Comparison of ENCODE assay signal across 21 cellular contexts in genomic region chr7:28458732-28459131, GRCh38. TPM values are rescaled to one million over a fixed set of nuclear protein-coding genes. Genes with fewer than 3 reads are reported as not detected.
DNase-seq lines count a peak whose midpoint lies in the region; FAIRE-seq and TF ChIP-seq lines count a peak whose summit lies in the region.
"Had no signal": no experiment of that assay in that cellular context is flagged by ENCODE, and none has a peak within 500 bp of the region (broad histone marks: within the 10 kb centered on the region; RNA-seq: fewer than 3 reads in every experiment).

No MANE protein-coding gene starts in this region.

- H2BK12ac ChIP-seq in H9 (ENCODE audit: insufficient read length, low read depth, low read length) (no peak overlapping the region), H1 (ENCODE audit: low read depth, low read length) (0 out of 2 replicates have a peak overlapping the region, but pooled peaks have one; percentile 12)

- H3K4me3 ChIP-seq in LNCaP clone FGC (ENCODE audit: low read depth, low read length) (no peak overlapping the region), H1 (ENCODE audit: extremely low read depth in 1 of 4, insufficient read depth in 2 of 4, low read depth in 3 of 4, low read length in 4 of 4) (no peak overlapping the region)
- H3K4me3 ChIP-seq: colonic mucosa had no signal

- peak; percentile 15 to 33; a peak in 3 of 4 replicates for TF ChIP-seq RAD21 in H1 (IDR thresholded peaks at IDR 0.05 in 1 of 2, conservative IDR thresholded peaks at IDR 0.05 in 1 of 2; ENCODE audit: low read depth in 2 of 2, low read length in 2 of 2)

- peaks cover 14 to 15% of the 10 kb centered on the region in 2 experiments for H3K4me1 Mint-ChIP-seq in H9
- H3K4me1 Mint-ChIP-seq in mesothelial cell of epicardium: peaks cover 12% of the 10 kb centered on the region
- H3K4me1 Mint-ChIP-seq: CD14-positive monocyte; stimulated activated effector memory CD8-positive, alpha-beta T cell treated with anti-CD3 and anti-CD28 coated beads, Interleukin-12 subunit alpha, Interleukin-12 subunit beta, amount 100 ng/mL, for 72 hours had no signal

- H3K79me1 ChIP-seq in H9 (ENCODE audit: insufficient read depth, low read depth, low read length, poor library complexity, severe bottlenecking) (no peaks in the 10 kb centered on the region), H1 (ENCODE audit: low read depth, low read length) (no peaks in the 10 kb centered on the region)

- no peak overlapping the region for H3K27ac Mint-ChIP-seq in H9
- no peak overlapping the region for H3K27ac Mint-ChIP-seq in mesothelial cell of epicardium
- H3K27ac Mint-ChIP-seq: activated naive CD4-positive, alpha-beta T cell treated with anti-CD3 and anti-CD28 coated beads, Interleukin-2, amount 50 U/mL, for 72 hours; activated T-cell treated with anti-CD3 and anti-CD28 coated beads, Interleukin-2, amount 50 U/mL, for 24 hours; CD14-positive monocyte; nephron progenitor cell; stimulated activated effector memory CD8-positive, alpha-beta T cell treated with anti-CD3 and anti-CD28 coated beads, Interleukin-12 subunit alpha, Interleukin-12 subunit beta, amount 100 ng/mL, for 72 hours had no signal

- H3K27me3 ChIP-seq in H9 (ENCODE audit: insufficient read depth, low read length): no peaks in the 10 kb centered on the region
- H3K27me3 ChIP-seq in H1 (replicated peaks in 1 of 4; ENCODE audit: control insufficient read depth in 3 of 4, extremely low read depth in 1 of 4, insufficient read depth in 3 of 4, low read length in 3 of 4): no peaks in the 10 kb centered on the region
- H3K27me3 ChIP-seq: colonic mucosa had no signal

- H3K4ac ChIP-seq in H9 (ENCODE audit: low read depth, low read length) (no peak overlapping the region), H1 (replicated peaks; ENCODE audit: insufficient read length, low read depth, low read length) (no peak overlapping the region)

- H3K4me1 ChIP-seq in H9 (ENCODE audit: insufficient read depth, low read length): peaks cover 5% of the 10 kb centered on the region; the same call in 1 of the 2 replicates
- H3K4me1 ChIP-seq in H1 (replicated peaks in 1 of 4; ENCODE audit: control insufficient read depth in 3 of 4, insufficient read depth in 4 of 4, low read length in 3 of 4): peaks cover 0 to 6% (median under 1%) of the 10 kb centered on the region in 4 experiments; a peak in 3 of 7 replicates
- H3K4me1 ChIP-seq: colonic mucosa had no signal

- no peaks in the 10 kb centered on the region for H3K36me3 Mint-ChIP-seq in H9 (ENCODE audit: insufficient read depth in 1 of 3, low read depth in 3 of 3)
- no peaks in the 10 kb centered on the region for H3K36me3 Mint-ChIP-seq in mesothelial cell of epicardium
- H3K36me3 Mint-ChIP-seq: activated naive CD4-positive, alpha-beta T cell treated with anti-CD3 and anti-CD28 coated beads, Interleukin-2, amount 50 U/mL, for 72 hours; CD14-positive monocyte; stimulated activated effector memory CD8-positive, alpha-beta T cell treated with anti-CD3 and anti-CD28 coated beads, Interleukin-12 subunit alpha, Interleukin-12 subunit beta, amount 100 ng/mL, for 72 hours had no signal

- H3K9me3 Mint-ChIP-seq in H9 (no peaks in the 10 kb centered on the region; a peak in 1 of 5 replicates), mesothelial cell of epicardium (peaks cover 9% of the 10 kb centered on the region)
- H3K9me3 Mint-ChIP-seq: activated T-cell treated with anti-CD3 and anti-CD28 coated beads, Interleukin-2, amount 50 U/mL, for 24 hours; nephron progenitor cell; stimulated activated effector memory CD8-positive, alpha-beta T cell treated with anti-CD3 and anti-CD28 coated beads, Interleukin-12 subunit alpha, Interleukin-12 subunit beta, amount 100 ng/mL, for 72 hours had no signal

- TF ChIP-seq POLR2A in H1 (IDR thresholded peaks at IDR 0.05; ENCODE audit: control extremely low read depth in 1 of 2, low read depth in 2 of 2, low read length in 2 of 2): no peak

- H2AK5ac ChIP-seq in H9 (ENCODE audit: insufficient read length, low read length): no peak overlapping the region
- H2AK5ac ChIP-seq in H1 (ENCODE audit: low read depth, low read length): no peak overlapping the region

- no peak overlapping the region for H2AFZ ChIP-seq in H9 (ENCODE audit: low read length)
- H2AFZ ChIP-seq in H1 (ENCODE audit: low read length): no peak overlapping the region

- H4K8ac ChIP-seq in H9 (replicated peaks; ENCODE audit: insufficient read length, low read depth, low read length) (no peak overlapping the region), H1 (ENCODE audit: extremely low read depth, insufficient read depth, low read length) (no peak overlapping the region)

- H3K4me3 Mint-ChIP-seq in H9 (no peak overlapping the region), mesothelial cell of epicardium (no peak overlapping the region)
- H3K4me3 Mint-ChIP-seq: activated T-cell treated with anti-CD3 and anti-CD28 coated beads, Interleukin-2, amount 50 U/mL, for 24 hours; CD14-positive monocyte; nephron progenitor cell; stimulated activated effector memory CD8-positive, alpha-beta T cell treated with anti-CD3 and anti-CD28 coated beads, Interleukin-12 subunit alpha, Interleukin-12 subunit beta, amount 100 ng/mL, for 72 hours had no signal

- H3K23me2 ChIP-seq in H9 (ENCODE audit: insufficient read length, low read depth, low read length, poor library complexity, severe bottlenecking): no peaks in the 10 kb centered on the region
- H3K23me2 ChIP-seq in H1 (ENCODE audit: low read depth, low read length): no peaks in the 10 kb centered on the region

- H2BK20ac ChIP-seq in H9 (ENCODE audit: low read depth, low read length, poor library complexity, severe bottlenecking) (no peak overlapping the region), H1 (ENCODE audit: low read length) (no peak overlapping the region)

- H3K23ac ChIP-seq in H9 (ENCODE audit: insufficient read length, low read depth, low read length) (no peak overlapping the region), H1 (ENCODE audit: insufficient read length) (no peak overlapping the region)

- H3K56ac ChIP-seq in H9 (ENCODE audit: insufficient read length, low read depth, low read length) (no peak overlapping the region), H1 (replicated peaks; ENCODE audit: insufficient read length, low read depth, low read length) (no peak overlapping the region)

- WGBS in H9 (ENCODE audit: extremely low coverage, insufficient read length, low lambda C conversion rate): no CpG with 5 or more reads among the region's 8 CpGs
- 74% methylated on average over 8 of the region's 8 CpGs; no CpG with 5 or more reads in 1 of the 2 experiments for WGBS in H1 (ENCODE audit: extremely low coverage in 1 of 2, insufficient coverage in 1 of 2, insufficient read length in 1 of 2, insufficient replicate concordance in 2 of 2, low coverage in 1 of 2, low lambda C conversion rate in 2 of 2, missing lambda C conversion rate in 1 of 2), 2 experiments

- FAIRE-seq in H1 (lab: Jason Lieb, UNC): no peak
- FAIRE-seq: H54 had no signal

- no peak overlapping the region for H3T11ph ChIP-seq in H9 (ENCODE audit: low read length)

- H3K4me2 ChIP-seq in H9 (ENCODE audit: insufficient read depth, insufficient read length, low read length) (no peak overlapping the region), H1 (ENCODE audit: insufficient read depth in 1 of 2, low read depth in 2 of 2, low read length in 2 of 2) (no peak overlapping the region)

- H3K79me2 ChIP-seq in H9 (ENCODE audit: insufficient read depth, low read length) (no peaks in the 10 kb centered on the region), H1 (ENCODE audit: control insufficient read depth in 1 of 2, insufficient read depth in 2 of 2, low read length in 2 of 2) (no peaks in the 10 kb centered on the region)

- H3K9ac ChIP-seq in H9 (ENCODE audit: extremely low read depth, insufficient read length, low read length) (no peak overlapping the region), H1 (replicated peaks in 1 of 4; ENCODE audit: extremely low read depth in 1 of 4, low read depth in 3 of 4, low read length in 3 of 4) (no peak overlapping the region)

- TF ChIP-seq EP300 in H1 (IDR thresholded peaks at IDR 0.05; ENCODE audit: borderline replicate concordance in 1 of 2, low read depth in 2 of 2, low read length in 2 of 2): no peak

- no peaks in the 10 kb centered on the region for H3K36me3 ChIP-seq in H1 (ENCODE audit: control insufficient read depth in 2 of 4, insufficient read depth in 4 of 4, low read length in 3 of 4)
- H3K36me3 ChIP-seq: colonic mucosa had no signal

- H3K18ac ChIP-seq in H9 (ENCODE audit: insufficient read length, low read depth, low read length) (no peak overlapping the region), H1 (ENCODE audit: extremely low read depth, low read length) (no peak overlapping the region)

- TF ChIP-seq CTCF in H9 (conservative IDR thresholded peaks at IDR 0.05): peak; percentile 36; the same call in 1 of the 3 replicates
- TF ChIP-seq CTCF in LNCaP clone FGC (IDR thresholded peaks at IDR 0.05; ENCODE audit: control insufficient read depth, extremely low read depth, insufficient read depth): peak; percentile 21
- TF ChIP-seq CTCF in H1 (IDR thresholded peaks at IDR 0.05; ENCODE audit: control extremely low read depth in 1 of 3, insufficient read depth in 1 of 3, low read depth in 1 of 3, low read length in 3 of 3): peak in 1 of 3 experiments; percentile 30; a peak in 2 of 4 replicates
- peak; percentile 14 for TF ChIP-seq CTCF in mesothelial cell of epicardium (IDR thresholded peaks at IDR 0.05; ENCODE audit: unreplicated experiment)

- DNase-seq in H9 (peak; percentile 38), LNCaP clone FGC (ENCODE audit: low read depth) (no peak), H1 (ENCODE audit: low read depth in 1 of 2, low spot score in 2 of 2) (no peak), mesothelial cell of epicardium (ENCODE audit: low spot score in 2 of 2, unreplicated experiment in 2 of 2) (no peak), NCI-H1092 treated with DMSO at 0.1 percent for 48 hours (lab: John Stamatoyannopoulos, UW) (no peak), medulla oblongata (ENCODE audit: extremely low spot score) (no peak), NCI-H748 (lab: John Stamatoyannopoulos, UW; ENCODE audit: unreplicated experiment) (no peak)
- DNase-seq: activated CD4-positive, alpha-beta T cell treated with anti-CD3 and anti-CD28 coated beads, Interleukin-2, amount 50 U/mL, for 48 hours; activated T-cell treated with anti-CD3 and anti-CD28 coated beads, Interleukin-2, amount 50 U/mL, for 24 hours; colonic mucosa; DMS79; islet precursor cell; NCI-H2029 treated with DMSO at 0.1 percent for 48 hours; NCI-H748 treated with DMSO at 0.1 percent for 48 hours; nephron progenitor cell; RPMI8226; stimulated activated CD4-positive, alpha-beta T cell treated with anti-CD3 and anti-CD28 coated beads, Interleukin-12 subunit alpha, Interleukin-12 subunit beta, amount 100 ng/mL, for 4 hours had no signal

- H4K91ac ChIP-seq in H9 (ENCODE audit: insufficient read length, low read depth, low read length): no peak overlapping the region
- no peak overlapping the region for H4K91ac ChIP-seq in H1 (replicated peaks; ENCODE audit: insufficient read length, low read length)

- no peak overlapping the region for H2BK5ac ChIP-seq in H9 (ENCODE audit: insufficient read length, low read length)
- H2BK5ac ChIP-seq in H1 (ENCODE audit: low read depth, low read length): no peak overlapping the region

- no peak overlapping the region for H3K14ac ChIP-seq in H9 (ENCODE audit: insufficient read depth, low read length)
- no peak overlapping the region for H3K14ac ChIP-seq in H1 (ENCODE audit: insufficient read length)

- H2BK120ac ChIP-seq in H9 (ENCODE audit: low read depth, low read length, poor library complexity, severe bottlenecking): no peak overlapping the region
- H2BK120ac ChIP-seq in H1 (replicated peaks; ENCODE audit: low read depth, low read length): no peak overlapping the region

- H3K9me3 ChIP-seq in H9 (ENCODE audit: control insufficient read depth, low read depth, low read length) (no peaks in the 10 kb centered on the region), H1 (ENCODE audit: insufficient read depth in 2 of 2, low read depth in 1 of 2, low read length in 1 of 2) (no peaks in the 10 kb centered on the region)
- H3K9me3 ChIP-seq: colonic mucosa had no signal

- H2BK15ac ChIP-seq in H9 (ENCODE audit: low read depth, low read length) (no peak overlapping the region), H1 (ENCODE audit: low read length) (no peak overlapping the region)

- H3K27me3 Mint-ChIP-seq in H9 (ENCODE audit: low read depth): no peaks in the 10 kb centered on the region; the same call in 1 of the 2 replicates
- peaks cover 3% of the 10 kb centered on the region for H3K27me3 Mint-ChIP-seq in mesothelial cell of epicardium (ENCODE audit: low read depth)

- CTCF ChIA-PET in H1 (lab: Charles Lee; ENCODE audit: partially characterized antibody): interaction anchor here (1.0 to 1.5 kb wide), 2 partner anchors 23 to 78 kb away, joined by 3 to 4 read pairs; no protein-coding TSS in a partner anchor

- H4K5ac ChIP-seq in H9 (ENCODE audit: insufficient read length, low read depth, low read length) (no peak overlapping the region), H1 (ENCODE audit: insufficient read length, low read depth, low read length) (no peak overlapping the region)

- no peaks in the 10 kb centered on the region for H4K20me1 ChIP-seq in H9 (ENCODE audit: control insufficient read depth, insufficient read depth, insufficient read length)
- no peaks in the 10 kb centered on the region for H4K20me1 ChIP-seq in H1 (replicated peaks in 1 of 2; ENCODE audit: control insufficient read depth in 1 of 2, insufficient read depth in 2 of 2, low read length in 2 of 2)

- no peak overlapping the region for H3K27ac ChIP-seq in H9 (ENCODE audit: insufficient read length, low read depth, low read length)
- no peak overlapping the region for H3K27ac ChIP-seq in H1 (ENCODE audit: low read depth, low read length)
- H3K27ac ChIP-seq: colonic mucosa had no signal

- POLR2A ChIA-PET in H1 (lab: Charles Lee; ENCODE audit: partially characterized antibody): no interaction called here

RNA-seq across cellular contexts. Expression of gene CREB5, which starts 46.4 kb away (rescaled TPM):
- total RNA-seq in H9 (2021) (3.3 and 4.0 TPM in 2 replicates), mesothelial cell of epicardium (12.7 to 14.1 TPM (median 13.6 TPM) in 3 replicates)
- 2.6 and 2.7 TPM in 2 replicates for total RNA-seq in H1 (2021; fragmentation: NEBNext Ultra II Directional; extraction: Animal tissue kit (Norgen Biotek cat#: 25700))
- 2.4 and 4.4 TPM in 2 replicates for polyA plus RNA-seq in H1 (2011; rRNA removed)
- polyA plus RNA-seq in H1 (2011; cell fraction: cytosol; rRNA removed): 2.0 TPM
- polyA plus RNA-seq in H1 (2011; cell fraction: nucleus; rRNA removed): 4.6 TPM
- 0.23 to 1.2 TPM (median 1.0 TPM) in 4 replicates for polyA plus RNA-seq in H1 (2012, experiment 1 of 2)
- 0.29 TPM for polyA plus RNA-seq in H1 (2012, experiment 2 of 2)
- 3.0 TPM for polyA plus RNA-seq in H1 (2013, experiment 1 of 2)
- 2.4 TPM for polyA plus RNA-seq in H1 (2013, experiment 2 of 2)
- polyA minus RNA-seq in H1 (2011; rRNA and poly(A)+ RNA removed): 2.3 and 3.2 TPM in 2 replicates
- polyA minus RNA-seq in H1 (2011; cell fraction: cytosol; rRNA and poly(A)+ RNA removed): 1.5 TPM
- polyA minus RNA-seq in H1 (2011; cell fraction: nucleus; rRNA and poly(A)+ RNA removed): 12.9 TPM
